In genomic region chr14:49480053-49480452, GRCh38 we compare ENCODE assay signal across 28 cellular contexts.
"Had no signal": no experiment of that assay in that cellular context is flagged by ENCODE, and none has a peak within 500 bp of the region (broad histone marks: within the 10 kb centered on the region; RNA-seq: fewer than 3 reads in every experiment).

No MANE protein-coding gene starts in this region.

- H3K4me3 ChIP-seq: SK-N-MC had no signal

- H3K27me3 Mint-ChIP-seq: activated CD4-positive, alpha-beta T cell treated with anti-CD3 and anti-CD28 coated beads for 36 hours; activated naive CD8-positive, alpha-beta T cell had no signal

- DNase-seq: activated CD4-positive, alpha-beta memory T cell treated with anti-CD3 and anti-CD28 coated beads, Interleukin-2, amount 10 ng/mL, durations not matched to agents 7 days and 5 days; activated CD4-positive, alpha-beta T cell treated with anti-CD3 and anti-CD28 coated beads for 36 hours; activated CD4-positive, alpha-beta T cell treated with anti-CD3 and anti-CD28 coated beads, Interleukin-2, amount 50 U/mL, for 1 hour; activated gamma-delta T cell; activated naive CD4-positive, alpha-beta T cell treated with anti-CD3 and anti-CD28 coated beads for 36 hours; activated T-cell treated with anti-CD3 and anti-CD28 coated beads for 4 hours; activated T-cell treated with anti-CD3 and anti-CD28 coated beads, Interleukin-2, amount 50 U/mL, for 48 hours; amygdala; NCI-H1092; NCI-H1417; NCI-H1694; NCI-H2029; NCI-H2107; NCI-H2171 treated with DMSO at 0.1 percent for 48 hours; NCI-H226; NCI-H510A; NCI-H526 treated with DMSO at 0.1 percent for 48 hours; NCI-H82; RPMI8226; T-helper 1 cell; WERI-Rb-1 had no signal

- H3K4me3 Mint-ChIP-seq: activated CD4-positive, alpha-beta memory T cell treated with anti-CD3 and anti-CD28 coated beads, Interleukin-2, amount 10 ng/mL, durations not matched to agents 7 days and 5 days; activated CD4-positive, alpha-beta T cell treated with anti-CD3 and anti-CD28 coated beads for 36 hours; activated naive CD4-positive, alpha-beta T cell treated with anti-CD3 and anti-CD28 coated beads for 36 hours; activated naive CD8-positive, alpha-beta T cell; activated T-helper 17 cell treated with anti-CD3 and anti-CD28 coated beads, Interleukin-2, amount 50 U/mL, for 72 hours; brain had no signal

- H3K9me3 Mint-ChIP-seq: activated naive CD4-positive, alpha-beta T cell treated with anti-CD3 and anti-CD28 coated beads for 36 hours had no signal

- H3K27ac Mint-ChIP-seq: activated CD4-positive, alpha-beta memory T cell treated with anti-CD3 and anti-CD28 coated beads, Interleukin-2, amount 10 ng/mL, durations not matched to agents 7 days and 5 days; activated CD4-positive, alpha-beta T cell treated with anti-CD3 and anti-CD28 coated beads for 36 hours; activated naive CD4-positive, alpha-beta T cell treated with anti-CD3 and anti-CD28 coated beads for 36 hours; activated naive CD8-positive, alpha-beta T cell; activated T-helper 17 cell treated with anti-CD3 and anti-CD28 coated beads, Interleukin-2, amount 50 U/mL, for 72 hours had no signal

- ATAC-seq: activated CD4-positive, alpha-beta T cell treated with anti-CD3 and anti-CD28 coated beads for 36 hours; activated T-helper 17 cell treated with anti-CD3 and anti-CD28 coated beads, Interleukin-2, amount 50 U/mL, for 72 hours; Panc1; Right ventricle myocardium inferior had no signal

- H3K36me3 Mint-ChIP-seq: brain had no signal

- H3K36me3 ChIP-seq: WERI-Rb-1 had no signal

- H3K27ac ChIP-seq: KMS-11, SK-N-MC, WERI-Rb-1 had no signal
